ENCODE assay signal across 20 cellular contexts in the genomic region with DNA sequence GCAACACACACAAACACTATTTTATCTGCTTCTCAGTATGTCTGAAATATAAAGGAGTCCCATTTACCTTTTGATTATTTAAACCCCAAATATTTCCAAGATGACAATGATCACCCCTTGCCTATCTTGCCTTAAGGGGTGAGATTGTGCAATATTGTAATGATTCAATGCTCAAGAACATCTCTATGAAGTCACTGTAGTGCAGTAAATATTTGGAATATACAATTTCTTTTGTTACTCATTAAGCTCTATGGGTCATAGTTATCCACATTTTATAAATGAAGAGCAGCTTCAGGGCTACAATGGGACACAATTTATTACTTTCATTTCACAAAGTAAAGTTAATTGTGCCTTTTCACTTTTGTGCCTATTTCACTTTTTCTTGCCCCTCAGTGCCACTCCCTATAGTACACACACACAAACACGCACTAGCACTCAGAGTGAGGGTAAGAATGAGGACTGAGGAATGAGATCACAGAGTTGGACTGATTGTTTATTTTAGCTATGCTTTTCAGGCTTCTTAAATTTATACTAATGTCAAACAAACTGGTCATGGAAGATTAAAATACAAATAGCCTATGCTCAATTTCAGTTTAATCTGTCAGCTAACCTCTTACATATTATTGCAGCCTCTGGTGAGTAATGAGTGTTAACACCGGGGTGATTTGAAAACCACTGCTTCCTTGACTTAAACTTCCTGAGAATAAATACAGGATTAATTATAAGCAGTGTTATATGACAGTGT.
DNase-seq lines count a peak whose midpoint lies in the region; ATAC-seq, FAIRE-seq and TF ChIP-seq lines count a peak whose summit lies in the region.
"Had no signal": no experiment of that assay in that cellular context is flagged by ENCODE, and none has a peak within 500 bp of the region (broad histone marks: within the 10 kb centered on the region; RNA-seq: fewer than 3 reads in every experiment).

No MANE protein-coding gene starts in this region.

- no peaks in the 10 kb centered on the region for H3K4me1 ChIP-seq in HepG2 (ENCODE audit: insufficient read depth, low read length)
- no peaks in the 10 kb centered on the region for H3K4me1 ChIP-seq in right lobe of liver
- H3K4me1 ChIP-seq in RWPE2 (ENCODE audit: insufficient read depth, poor library complexity, severe bottlenecking) = peaks cover 16% of the 10 kb centered on the region
- no peaks in the 10 kb centered on the region for H3K4me1 ChIP-seq in fibroblast of lung (ENCODE audit: control insufficient read depth, extremely low read depth, insufficient read depth, low read length)
- peaks cover 4% of the 10 kb centered on the region for H3K4me1 ChIP-seq in left ventricle myocardium inferior

- intact Hi-C loops in HepG2 (cut with micrococcal nuclease; ENCODE audit: unreplicated experiment) = no loop called here
- intact Hi-C loops in right lobe of liver (cut with DNase I) = no loop called here
- intact Hi-C loops in left ventricle myocardium inferior (cut with micrococcal nuclease) = no loop called here

- peaks cover 3% of the 10 kb centered on the region for H3K9me3 Mint-ChIP-seq in stimulated activated effector memory CD8-positive, alpha-beta T cell treated with anti-CD3 and anti-CD28 coated beads, Interleukin-12 subunit alpha, Interleukin-12 subunit beta, amount 100 ng/mL, for 72 hours
- H3K9me3 Mint-ChIP-seq: stimulated activated memory B cell treated with anti-CD40 and anti-IgM and Interleukin-4, amounts not matched to agents 10 μg/mL and 1 μg/mL and 100 μg/mL, for 72 hours had no signal

- no peak for TF ChIP-seq RAD21 in HepG2 (CRISPR knock-in tag; IDR thresholded peaks at IDR 0.05)

- BruUV-seq in HepG2 (replicated peaks; lab: Mats Ljungman, UMichigan) = no TSS peak

- POLR2A ChIA-PET in HepG2 (lab: Yijun Ruan, JAX) = no interaction called here

- H3K4me2 ChIP-seq in HepG2 (ENCODE audit: low read depth, low read length) (no peak overlapping the region), fibroblast of lung (ENCODE audit: extremely low read depth, insufficient read depth, low read length) (no peak overlapping the region)
- H3K4me2 ChIP-seq: KMS-11 had no signal

- H3K4me3 ChIP-seq in HepG2 (replicated peaks in 1 of 3; ENCODE audit: insufficient read depth in 1 of 3, low read depth in 2 of 3, low read length in 3 of 3) = no peak overlapping the region
- H3K4me3 ChIP-seq in right lobe of liver = no peak overlapping the region
- H3K4me3 ChIP-seq in RWPE2 (ENCODE audit: severe bottlenecking) = no peak overlapping the region
- H3K4me3 ChIP-seq in fibroblast of lung (replicated peaks in 1 of 4; ENCODE audit: control extremely low read depth in 1 of 4, insufficient read depth in 1 of 4, low read depth in 3 of 4, low read length in 4 of 4) = no peak overlapping the region
- H3K4me3 ChIP-seq in left ventricle myocardium inferior = no peak overlapping the region

- H2AFZ ChIP-seq in HepG2 (ENCODE audit: low read length) (no peak overlapping the region), fibroblast of lung (ENCODE audit: low read length) (no peak overlapping the region)

- H3K9ac ChIP-seq in HepG2 (ENCODE audit: insufficient read depth, low read depth, low read length) = no peak overlapping the region
- H3K9ac ChIP-seq in fibroblast of lung (ENCODE audit: insufficient read depth, low read length) = no peak overlapping the region
- H3K9ac ChIP-seq: KMS-11 had no signal

- ATAC-seq in HepG2 = no peak
- ATAC-seq in right lobe of liver = no peak
- ATAC-seq in RWPE2 (ENCODE audit: low read depth) = peak; percentile 86
- peak; percentile 44 for ATAC-seq in stimulated activated effector memory CD8-positive, alpha-beta T cell treated with anti-CD3 and anti-CD28 coated beads, Interleukin-12 subunit alpha, Interleukin-12 subunit beta, amount 100 ng/mL, for 72 hours
- ATAC-seq in HG02798 (IDR thresholded peaks at IDR 0.05; ENCODE audit: poor library complexity, unreplicated experiment) = no peak
- ATAC-seq: naive thymus-derived CD8-positive, alpha-beta T cell; sciatic nerve; stimulated activated memory B cell treated with anti-CD40 and anti-IgM and Interleukin-4, amounts not matched to agents 10 μg/mL and 1 μg/mL and 100 μg/mL, for 72 hours had no signal

- CTCF ChIA-PET in HepG2 (lab: Yijun Ruan, JAX; ENCODE audit: low intra/inter-chr PET ratio, low total read pairs) = no interaction called here

- no peak overlapping the region for H3K4me3 Mint-ChIP-seq in stimulated activated effector memory CD8-positive, alpha-beta T cell treated with anti-CD3 and anti-CD28 coated beads, Interleukin-12 subunit alpha, Interleukin-12 subunit beta, amount 100 ng/mL, for 72 hours
- H3K4me3 Mint-ChIP-seq: activated naive CD8-positive, alpha-beta T cell; naive thymus-derived CD8-positive, alpha-beta T cell; stimulated activated memory B cell treated with anti-CD40 and anti-IgM and Interleukin-4, amounts not matched to agents 10 μg/mL and 1 μg/mL and 100 μg/mL, for 72 hours had no signal

- H3K27ac Mint-ChIP-seq in stimulated activated effector memory CD8-positive, alpha-beta T cell treated with anti-CD3 and anti-CD28 coated beads, Interleukin-12 subunit alpha, Interleukin-12 subunit beta, amount 100 ng/mL, for 72 hours = peak overlapping the region; percentile 38
- H3K27ac Mint-ChIP-seq: activated naive CD8-positive, alpha-beta T cell; stimulated activated memory B cell treated with anti-CD40 and anti-IgM and Interleukin-4, amounts not matched to agents 10 μg/mL and 1 μg/mL and 100 μg/mL, for 72 hours had no signal

- TF ChIP-seq POLR2A in HepG2 (IDR thresholded peaks at IDR 0.05; ENCODE audit: insufficient read depth in 1 of 2, low read depth in 2 of 2, low read length in 2 of 2) = no peak
- TF ChIP-seq POLR2A in right lobe of liver (IDR thresholded peaks at IDR 0.05) = no peak

- H3K36me3 ChIP-seq in HepG2 (replicated peaks in 1 of 2; ENCODE audit: control insufficient read depth in 1 of 2, insufficient read depth in 2 of 2, low read length in 2 of 2) = no peaks in the 10 kb centered on the region
- no peaks in the 10 kb centered on the region for H3K36me3 ChIP-seq in right lobe of liver
- H3K36me3 ChIP-seq in RWPE2 (ENCODE audit: low read depth) = no peaks in the 10 kb centered on the region
- H3K36me3 ChIP-seq in fibroblast of lung (ENCODE audit: control insufficient read depth, insufficient read depth, low read length) = no peaks in the 10 kb centered on the region
- H3K36me3 ChIP-seq in left ventricle myocardium inferior = no peaks in the 10 kb centered on the region

- H4K20me1 ChIP-seq in HepG2 (ENCODE audit: insufficient read depth, low read length) = no peaks in the 10 kb centered on the region
- H4K20me1 ChIP-seq in fibroblast of lung (ENCODE audit: control insufficient read depth, extremely low read depth, insufficient read depth, low read length) = no peaks in the 10 kb centered on the region

- 1% methylated on average over 2 of the region's 2 CpGs for WGBS in HepG2 (ENCODE audit: low lambda C conversion rate)
- WGBS in right lobe of liver (ENCODE audit: insufficient coverage, low coverage, low lambda C conversion rate, missing lambda C conversion rate) = 63% methylated on average over 2 of the region's 2 CpGs

- FAIRE-seq in HepG2 (lab: Jason Lieb, UNC) = no peak

- no peaks in the 10 kb centered on the region for H3K27me3 ChIP-seq in HepG2 (ENCODE audit: control insufficient read depth in 1 of 2, insufficient read depth in 2 of 2, low read length in 2 of 2)
- no peaks in the 10 kb centered on the region for H3K27me3 ChIP-seq in right lobe of liver
- no peaks in the 10 kb centered on the region for H3K27me3 ChIP-seq in RWPE2 (ENCODE audit: insufficient read depth, poor library complexity, severe bottlenecking)
- H3K27me3 ChIP-seq in fibroblast of lung (ENCODE audit: control insufficient read depth, insufficient read depth, low read length) = no peaks in the 10 kb centered on the region
- H3K27me3 ChIP-seq in left ventricle myocardium inferior (ENCODE audit: low read depth) = no peaks in the 10 kb centered on the region

- DNase-seq in HepG2 (ENCODE audit: low spot score) (no peak), right lobe of liver (no peak), RWPE2 (ENCODE audit: low spot score) (no peak), fibroblast of lung (ENCODE audit: low read depth in 2 of 2) (peak; percentile 75 to 78), NCI-H526 treated with DMSO at 0.1 percent for 48 hours (lab: John Stamatoyannopoulos, UW) (no peak), left ventricle myocardium inferior (no peak)
- DNase-seq in stimulated activated effector memory CD8-positive, alpha-beta T cell treated with anti-CD3 and anti-CD28 coated beads, Interleukin-12 subunit alpha, Interleukin-12 subunit beta, amount 100 ng/mL, for 72 hours (ENCODE audit: low spot score in 2 of 2) = no peak
- DNase-seq: activated CD4-positive, CD25-positive, alpha-beta regulatory T cell; activated CD8-positive, alpha-beta memory T cell treated with anti-CD3 and anti-CD28 coated beads, Interleukin-2, amount 50 U/mL, for 4 hours; cortex of kidney; foreskin melanocyte; islet precursor cell; naive thymus-derived CD8-positive, alpha-beta T cell; NCI-H187 treated with DMSO at 0.1 percent for 48 hours; stimulated activated CD4-positive, alpha-beta T cell treated with anti-CD3 and anti-CD28 coated beads, Interleukin-4, amount 100 ng/mL, for 24 hours had no signal

- TF ChIP-seq EP300 in HepG2 (IDR thresholded peaks at IDR 0.05; ENCODE audit: low read depth in 2 of 2, low read length in 2 of 2) (no peak), HepG2 (CRISPR knock-in tag; IDR thresholded peaks at IDR 0.05; ENCODE audit: borderline replicate concordance) (no peak)

- H3K4me1 Mint-ChIP-seq in stimulated activated effector memory CD8-positive, alpha-beta T cell treated with anti-CD3 and anti-CD28 coated beads, Interleukin-12 subunit alpha, Interleukin-12 subunit beta, amount 100 ng/mL, for 72 hours = peaks cover 4% of the 10 kb centered on the region
- H3K4me1 Mint-ChIP-seq: stimulated activated memory B cell treated with anti-CD40 and anti-IgM and Interleukin-4, amounts not matched to agents 10 μg/mL and 1 μg/mL and 100 μg/mL, for 72 hours had no signal

- H3K9me3 ChIP-seq in HepG2 (ENCODE audit: low read length) (no peaks in the 10 kb centered on the region), right lobe of liver (no peaks in the 10 kb centered on the region), RWPE2 (ENCODE audit: severe bottlenecking) (no peaks in the 10 kb centered on the region), fibroblast of lung (ENCODE audit: control insufficient read depth, insufficient read depth, low read depth, low read length) (no peaks in the 10 kb centered on the region), left ventricle myocardium inferior (replicated peaks) (no peaks in the 10 kb centered on the region)

- in situ Hi-C loops in HepG2 (cut with HindIII; ENCODE audit: extremely low pct_ligation_motif_present, low pct_unique_long_range_greater_than_20kb) = no loop called here

- no peaks in the 10 kb centered on the region for H3K36me3 Mint-ChIP-seq in stimulated activated effector memory CD8-positive, alpha-beta T cell treated with anti-CD3 and anti-CD28 coated beads, Interleukin-12 subunit alpha, Interleukin-12 subunit beta, amount 100 ng/mL, for 72 hours
- H3K36me3 Mint-ChIP-seq: stimulated activated memory B cell treated with anti-CD40 and anti-IgM and Interleukin-4, amounts not matched to agents 10 μg/mL and 1 μg/mL and 100 μg/mL, for 72 hours had no signal

- TF ChIP-seq CTCF in HepG2 (CRISPR knock-in tag; IDR thresholded peaks at IDR 0.05) (no peak), right lobe of liver (IDR thresholded peaks at IDR 0.05) (no peak), RWPE2 (IDR thresholded peaks at IDR 0.05; ENCODE audit: poor library complexity, severe bottlenecking) (no peak), fibroblast of lung (conservative IDR thresholded peaks at IDR 0.05 in 1 of 2, IDR thresholded peaks at IDR 0.05 in 1 of 2; ENCODE audit: low read depth in 1 of 2, low read length in 2 of 2) (no peak), left ventricle myocardium inferior (IDR thresholded peaks at IDR 0.05; ENCODE audit: borderline replicate concordance) (no peak)

- H3K79me2 ChIP-seq in HepG2 (ENCODE audit: insufficient read depth, low read length) (no peaks in the 10 kb centered on the region), fibroblast of lung (ENCODE audit: control insufficient read depth, insufficient read depth, low read length) (no peaks in the 10 kb centered on the region)

- H3K27ac ChIP-seq in HepG2 (ENCODE audit: extremely low read length, insufficient read depth, low read length) = no peak overlapping the region
- no peak overlapping the region for H3K27ac ChIP-seq in right lobe of liver
- peak overlapping the region; percentile 66 for H3K27ac ChIP-seq in RWPE2 (ENCODE audit: poor library complexity, severe bottlenecking)
- no peak overlapping the region for H3K27ac ChIP-seq in fibroblast of lung (ENCODE audit: insufficient read depth, low read length)
- H3K27ac ChIP-seq in left ventricle myocardium inferior (replicated peaks) = no peak overlapping the region
- H3K27ac ChIP-seq: KMS-11 had no signal

Comparison
In these comparisons a context has a peak if more than half of its experiments do, and no peak if none do; other contexts are left out.
1. ATAC-seq: peak in RWPE2 (single experiment) and stimulated activated effector memory CD8-positive, alpha-beta T cell treated with anti-CD3 and anti-CD28 coated beads, Interleukin-12 subunit alpha, Interleukin-12 subunit beta, amount 100 ng/mL, for 72 hours (single experiment); none in HepG2 (single experiment), right lobe of liver (0 of 4) and HG02798 (single experiment).
2. DNase-seq: peak in fibroblast of lung (2 of 2); none in HepG2 (single experiment), right lobe of liver (0 of 3), RWPE2 (single experiment), stimulated activated effector memory CD8-positive, alpha-beta T cell treated with anti-CD3 and anti-CD28 coated beads, Interleukin-12 subunit alpha, Interleukin-12 subunit beta, amount 100 ng/mL, for 72 hours (0 of 2), NCI-H526 treated with DMSO at 0.1 percent for 48 hours (single experiment) and left ventricle myocardium inferior (single experiment).